Comparison of ENCODE assay signal across 26 cellular contexts in the genomic region with DNA sequence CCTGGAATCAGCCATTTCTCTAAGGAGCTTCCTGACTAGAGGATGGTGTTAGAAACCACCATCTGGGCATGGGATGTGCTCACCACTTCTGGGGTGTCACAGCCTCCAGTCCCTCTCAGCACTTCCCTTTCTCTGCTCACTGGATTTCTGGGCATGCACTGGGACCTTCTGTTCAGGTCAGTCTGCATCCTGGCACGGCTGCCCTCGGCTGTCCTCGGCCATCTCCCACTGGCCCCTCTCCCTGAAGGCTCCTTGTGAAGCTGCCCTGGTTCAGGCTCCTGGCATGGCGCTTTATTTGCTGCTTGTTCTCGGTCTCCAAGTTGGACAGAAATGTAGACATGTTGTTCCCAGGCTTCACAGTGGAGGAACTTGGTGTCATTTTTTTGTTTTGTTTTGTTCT. TPM values are rescaled to one million over a fixed set of nuclear protein-coding genes. Genes with fewer than 3 reads are reported as not detected.
"Had no signal": no experiment of that assay in that cellular context is flagged by ENCODE, and none has a peak within 500 bp of the region (broad histone marks: within the 10 kb centered on the region; RNA-seq: fewer than 3 reads in every experiment).

No MANE protein-coding gene starts in this region.

- H3K4me1 Mint-ChIP-seq: central memory CD8-positive, alpha-beta T cell; stimulated activated memory B cell treated with anti-CD40 and anti-IgM and Interleukin-4, amounts not matched to agents 10 μg/mL and 1 μg/mL and 100 μg/mL, for 72 hours had no signal

- H3K9me3 ChIP-seq: colonic mucosa, esophagus muscularis mucosa, lower lobe of right lung, neutrophil, suprapubic skin had no signal

- H3K4me3 ChIP-seq: colonic mucosa, esophagus muscularis mucosa, gastroesophageal sphincter, heart right ventricle, left ventricle myocardium inferior, lower lobe of right lung, smooth muscle cell, suprapubic skin had no signal

- ATAC-seq: foreskin keratinocyte; gastroesophageal sphincter; heart right ventricle; left colon; lower lobe of right lung; natural killer cell; sciatic nerve; stimulated activated memory B cell treated with anti-CD40 and anti-IgM and Interleukin-4, amounts not matched to agents 10 μg/mL and 1 μg/mL and 100 μg/mL, for 72 hours had no signal

- H3K36me3 Mint-ChIP-seq: natural killer cell; stimulated activated memory B cell treated with anti-CD40 and anti-IgM and Interleukin-4, amounts not matched to agents 10 μg/mL and 1 μg/mL and 100 μg/mL, for 72 hours had no signal

- H3K9ac ChIP-seq: parathyroid adenoma had no signal

- H3K79me2 ChIP-seq: parathyroid adenoma had no signal

- H3K27ac ChIP-seq: colonic mucosa, esophagus muscularis mucosa, foreskin keratinocyte, gastroesophageal sphincter, heart right ventricle, left ventricle myocardium inferior, lower lobe of right lung, neutrophil, parathyroid adenoma, suprapubic skin had no signal

- H3K4me2 ChIP-seq: smooth muscle cell had no signal

- H2AFZ ChIP-seq: parathyroid adenoma had no signal

- H3K27me3 ChIP-seq: colonic mucosa, foreskin keratinocyte, suprapubic skin had no signal

- H3K9me3 Mint-ChIP-seq: central memory CD8-positive, alpha-beta T cell; natural killer cell; stimulated activated memory B cell treated with anti-CD40 and anti-IgM and Interleukin-4, amounts not matched to agents 10 μg/mL and 1 μg/mL and 100 μg/mL, for 72 hours had no signal

- H3K27ac Mint-ChIP-seq: dendritic cell treated with granulocyte-macrophage colony-stimulating factor and Interleukin-4, amounts not matched to agents 40 ng/mL and 50 ng/mL, for 4 days; natural killer cell; progenitor cell of endocrine pancreas; stimulated activated memory B cell treated with anti-CD40 and anti-IgM and Interleukin-4, amounts not matched to agents 10 μg/mL and 1 μg/mL and 100 μg/mL, for 72 hours; stimulated activated naive CD8-positive, alpha-beta T cell treated with anti-CD3 and anti-CD28 coated beads, Interleukin-15, Interleukin-2, amounts not matched to agents 100 ng/mL and 50 ng/mL, for 24 hours had no signal

- H3K4me1 ChIP-seq: colonic mucosa, esophagus muscularis mucosa, foreskin keratinocyte, gastroesophageal sphincter, heart right ventricle, left ventricle myocardium inferior, lower lobe of right lung, parathyroid adenoma, suprapubic skin had no signal

- DNase-seq: colonic mucosa; effector CD8-positive, alpha-beta T cell; foreskin keratinocyte; heart right ventricle; hippocampal formation; kidney glomerular epithelial cell; left colon; left ventricle myocardium inferior; lower lobe of right lung; natural killer cell; stimulated activated CD4-positive, alpha-beta T cell treated with anti-CD3 and anti-CD28 coated beads, Interleukin-4, amount 100 ng/mL, for 24 hours; trophoblast cell had no signal

- H3K27me3 Mint-ChIP-seq: stimulated activated naive CD8-positive, alpha-beta T cell treated with anti-CD3 and anti-CD28 coated beads, Interleukin-15, Interleukin-2, amounts not matched to agents 100 ng/mL and 50 ng/mL, for 24 hours had no signal

- H3K4me3 Mint-ChIP-seq: central memory CD8-positive, alpha-beta T cell; dendritic cell treated with granulocyte-macrophage colony-stimulating factor and Interleukin-4, amounts not matched to agents 40 ng/mL and 50 ng/mL, for 4 days; natural killer cell; stimulated activated memory B cell treated with anti-CD40 and anti-IgM and Interleukin-4, amounts not matched to agents 10 μg/mL and 1 μg/mL and 100 μg/mL, for 72 hours; stimulated activated naive CD8-positive, alpha-beta T cell treated with anti-CD3 and anti-CD28 coated beads, Interleukin-15, Interleukin-2, amounts not matched to agents 100 ng/mL and 50 ng/mL, for 24 hours had no signal

- H3K36me3 ChIP-seq: colonic mucosa, esophagus muscularis mucosa, gastroesophageal sphincter, heart right ventricle, left ventricle myocardium inferior, lower lobe of right lung, neutrophil, suprapubic skin had no signal

RNA-seq across cellular contexts. Expression of gene TEX29, which starts 60.0 kb away (rescaled TPM):
- total RNA-seq: endothelial cell of umbilical vein, epithelial cell of proximal tubule, foreskin keratinocyte, left ventricle myocardium inferior, natural killer cell, suprapubic skin had no signal
